Comparison of ENCODE assay signal across 8 cellular contexts in genomic region chr17:63696381-63696961, GRCh38. TPM values are rescaled to one million over a fixed set of nuclear protein-coding genes. Genes with fewer than 3 reads are reported as not detected.
A peak's percentile ranks its signal among the peaks of the same experiment; 100 is the strongest.
DNase-seq lines count a peak whose midpoint lies in the region; ATAC-seq, FAIRE-seq and TF ChIP-seq lines count a peak whose summit lies in the region.

No MANE protein-coding gene starts in this region.

- H3K4me2 ChIP-seq in H1 (ENCODE audit: insufficient read depth in 1 of 2, low read depth in 2 of 2, low read length in 2 of 2): no peak overlapping the region

- H4K91ac ChIP-seq in H1 (replicated peaks; ENCODE audit: insufficient read length, low read length): no peak overlapping the region

- TF ChIP-seq EP300 in H1 (IDR thresholded peaks at IDR 0.05; ENCODE audit: borderline replicate concordance in 1 of 2, low read depth in 2 of 2, low read length in 2 of 2): no peak

- peak; percentile 69 for FAIRE-seq in H1 (lab: Jason Lieb, UNC)

- POLR2A ChIA-PET in CD8-positive, alpha-beta memory T cell (lab: Charles Lee): interaction anchor here (1.0 to 7.5 kb wide), 5 partner anchors 12 to 78 kb away, joined by 5 to 270 read pairs (median 20); partner anchors contain the start of genes CCDC47, DDX42 and MAP3K3
- POLR2A ChIA-PET in HEK293 (lab: Yijun Ruan, JAX) (interaction anchor here (1.2 to 2.0 kb wide), 3 partner anchors 75 to 131 kb away, joined by 4 to 5 read pairs (median 4); partner anchors contain the start of genes CCDC47, FTSJ3, MAP3K3 and PSMC5), H1 (lab: Charles Lee; ENCODE audit: partially characterized antibody) (interaction anchor here (1.3 to 3.2 kb wide), 5 partner anchors 14 to 79 kb away, joined by 3 to 21 read pairs (median 3); partner anchors contain the start of gene MAP3K3)

- peaks cover 16% of the 10 kb centered on the region; the same call in 1 of the 2 replicates for H3K23me2 ChIP-seq in H1 (ENCODE audit: low read depth, low read length)

- peaks cover 44% of the 10 kb centered on the region for H3K4me1 ChIP-seq in CD8-positive, alpha-beta memory T cell (ENCODE audit: insufficient read depth, low read length)
- H3K4me1 ChIP-seq in HEK293 (ENCODE audit: control insufficient read depth, insufficient read depth, low read length) (peaks cover 3% of the 10 kb centered on the region; the same call in 1 of the 2 replicates), H1 (replicated peaks in 1 of 4; ENCODE audit: control insufficient read depth in 3 of 4, insufficient read depth in 4 of 4, low read length in 3 of 4) (peaks cover 1 to 24% (median 14%) of the 10 kb centered on the region in 4 experiments; a peak in 6 of 7 replicates), neutrophil (ENCODE audit: control insufficient read depth in 1 of 2, insufficient read depth in 1 of 2, low read depth in 1 of 2, low read length in 1 of 2) (peaks cover 26 to 32% of the 10 kb centered on the region in 2 experiments), esophagus squamous epithelium (peaks cover 23 to 57% (median 38%) of the 10 kb centered on the region in 3 donors)

- H2AK5ac ChIP-seq in H1 (ENCODE audit: low read depth, low read length): no peak overlapping the region

- intact Hi-C loops in esophagus squamous epithelium (cut with DNase I): no loop called here

- peaks cover 54 to 68% (median 54%) of the 10 kb centered on the region in 3 donors for H3K4me1 Mint-ChIP-seq in CD8-positive, alpha-beta memory T cell
- H3K4me1 Mint-ChIP-seq in T-helper 2 cell treated with Interferon-gamma antibody and Interleukin-4, amounts not matched to agents 5 μg/mL and 100 μg/mL, for 36 hours (ENCODE audit: low read depth): peaks cover 26% of the 10 kb centered on the region

- 71% methylated on average over 9 of the region's 9 CpGs; no CpG with 5 or more reads in 1 of the 2 experiments for WGBS in H1 (ENCODE audit: extremely low coverage in 1 of 2, insufficient coverage in 1 of 2, insufficient read length in 1 of 2, insufficient replicate concordance in 2 of 2, low coverage in 1 of 2, low lambda C conversion rate in 2 of 2, missing lambda C conversion rate in 1 of 2), 2 experiments
- 71 to 85% methylated on average over 1 to 2 of the region's 9 CpGs for WGBS in esophagus squamous epithelium, 2 donors

- no peak overlapping the region for H4K8ac ChIP-seq in H1 (ENCODE audit: extremely low read depth, insufficient read depth, low read length)

- H3K4me3 ChIP-seq in CD8-positive, alpha-beta memory T cell (ENCODE audit: low read length): peak overlapping the region; percentile 95
- no peak overlapping the region for H3K4me3 ChIP-seq in HEK293 (ENCODE audit: low read depth, low read length)
- H3K4me3 ChIP-seq in H1 (ENCODE audit: extremely low read depth in 1 of 4, insufficient read depth in 2 of 4, low read depth in 3 of 4, low read length in 4 of 4): no peak overlapping the region
- H3K4me3 ChIP-seq in neutrophil (ENCODE audit: low read depth in 1 of 2, low read length in 1 of 2): peak overlapping the region; percentile 73 to 98
- no peak overlapping the region for H3K4me3 ChIP-seq in esophagus squamous epithelium

- H2BK5ac ChIP-seq in H1 (ENCODE audit: low read depth, low read length): no peak overlapping the region

- no peaks in the 10 kb centered on the region for H3K79me2 ChIP-seq in H1 (ENCODE audit: control insufficient read depth in 1 of 2, insufficient read depth in 2 of 2, low read length in 2 of 2)

- peak overlapping the region; percentile 28 for H3K27ac ChIP-seq in CD8-positive, alpha-beta memory T cell (ENCODE audit: low read depth, low read length)
- peak overlapping the region; percentile 0; the same call in 1 of the 2 replicates for H3K27ac ChIP-seq in HEK293 (ENCODE audit: extremely low read depth, low read depth, low read length)
- H3K27ac ChIP-seq in H1 (ENCODE audit: low read depth, low read length): no peak overlapping the region
- peak overlapping the region; percentile 100 for H3K27ac ChIP-seq in neutrophil
- peak overlapping the region in 2 of 4 donors; percentile 88 to 91 for H3K27ac ChIP-seq in esophagus squamous epithelium

- TF ChIP-seq RAD21 in H1 (IDR thresholded peaks at IDR 0.05 in 1 of 2, conservative IDR thresholded peaks at IDR 0.05 in 1 of 2; ENCODE audit: low read depth in 2 of 2, low read length in 2 of 2): peak; percentile 52 to 68

- H3K18ac ChIP-seq in H1 (ENCODE audit: extremely low read depth, low read length): no peak overlapping the region

- H2BK15ac ChIP-seq in H1 (ENCODE audit: low read length): no peak overlapping the region

- H3K79me1 ChIP-seq in H1 (ENCODE audit: low read depth, low read length): no peaks in the 10 kb centered on the region

- no peak overlapping the region for H2AFZ ChIP-seq in H1 (ENCODE audit: low read length)

- no peak overlapping the region for H3K14ac ChIP-seq in H1 (ENCODE audit: insufficient read length)

- TF ChIP-seq POLR2A in H1 (IDR thresholded peaks at IDR 0.05; ENCODE audit: control extremely low read depth in 1 of 2, low read depth in 2 of 2, low read length in 2 of 2) (peak in 1 of 2 experiments; percentile 32; a peak in 1 of 3 replicates), esophagus squamous epithelium (IDR thresholded peaks at IDR 0.05) (no peak)

- no peak overlapping the region for H3K23ac ChIP-seq in H1 (ENCODE audit: insufficient read length)

- no peak for ATAC-seq in GM21526 (IDR thresholded peaks at IDR 0.05; ENCODE audit: low FRiP score, unreplicated experiment)

- no peak overlapping the region for H2BK12ac ChIP-seq in H1 (ENCODE audit: low read depth, low read length)

- peaks cover 0 to 3% (median 0%) of the 10 kb centered on the region in 5 donors for H3K9me3 Mint-ChIP-seq in CD8-positive, alpha-beta memory T cell
- H3K9me3 Mint-ChIP-seq in T-helper 2 cell treated with Interferon-gamma antibody and Interleukin-4, amounts not matched to agents 5 μg/mL and 100 μg/mL, for 36 hours: no peaks in the 10 kb centered on the region

- H2BK20ac ChIP-seq in H1 (ENCODE audit: low read length): no peak overlapping the region

- no peaks in the 10 kb centered on the region for H3K9me3 ChIP-seq in CD8-positive, alpha-beta memory T cell (ENCODE audit: low read length)
- H3K9me3 ChIP-seq in HEK293 (ENCODE audit: control insufficient read depth, insufficient read depth, low read depth, low read length): no peaks in the 10 kb centered on the region
- H3K9me3 ChIP-seq in H1 (ENCODE audit: insufficient read depth in 2 of 2, low read depth in 1 of 2, low read length in 1 of 2): no peaks in the 10 kb centered on the region
- H3K9me3 ChIP-seq in neutrophil: no peaks in the 10 kb centered on the region
- no peaks in the 10 kb centered on the region for H3K9me3 ChIP-seq in esophagus squamous epithelium

- H3K27ac Mint-ChIP-seq in CD8-positive, alpha-beta memory T cell: peak overlapping the region; percentile 74 to 99 (median 97)
- H3K27ac Mint-ChIP-seq in T-helper 2 cell treated with Interferon-gamma antibody and Interleukin-4, amounts not matched to agents 5 μg/mL and 100 μg/mL, for 36 hours: peak overlapping the region; percentile 94

- no peak overlapping the region for H4K5ac ChIP-seq in H1 (ENCODE audit: insufficient read length, low read depth, low read length)

- CTCF ChIA-PET in CD8-positive, alpha-beta memory T cell (lab: Charles Lee): interaction anchor here (1.5 to 10.4 kb wide), 5 partner anchors 14 to 270 kb away, joined by 3 to 251 read pairs (median 8); partner anchors contain the start of gene MAP3K3
- CTCF ChIA-PET in HEK293 (lab: Yijun Ruan, JAX): interaction anchor here (0.6 to 3.7 kb wide), 14 partner anchors 9 to 846 kb away, joined by 3 to 27 read pairs (median 3); partner anchors contain the start of gene MAP3K3
- CTCF ChIA-PET in H1 (lab: Charles Lee; ENCODE audit: partially characterized antibody): interaction anchor here (0.6 to 7.3 kb wide), 23 partner anchors 9 to 599 kb away, joined by 3 to 65 read pairs (median 5); no protein-coding TSS in a partner anchor

- H3K4ac ChIP-seq in H1 (replicated peaks; ENCODE audit: insufficient read length, low read depth, low read length): no peak overlapping the region

- TF ChIP-seq CTCF in HEK293 (tag by site-specific recombination; IDR thresholded peaks at IDR 0.05) (peak; percentile 54; the same call in 1 of the 2 replicates), H1 (IDR thresholded peaks at IDR 0.05; ENCODE audit: control extremely low read depth in 1 of 3, insufficient read depth in 1 of 3, low read depth in 1 of 3, low read length in 3 of 3) (peak; percentile 65 to 80 (median 76)), neutrophil (IDR thresholded peaks at IDR 0.05) (peak; percentile 11), esophagus squamous epithelium (IDR thresholded peaks at IDR 0.05) (peak in 3 of 6 experiments; percentile 12 to 30 (median 16))

- no peaks in the 10 kb centered on the region for H3K27me3 ChIP-seq in CD8-positive, alpha-beta memory T cell (ENCODE audit: insufficient read depth, low read length, poor library complexity, severe bottlenecking)
- H3K27me3 ChIP-seq in H1 (replicated peaks in 1 of 4; ENCODE audit: control insufficient read depth in 3 of 4, extremely low read depth in 1 of 4, insufficient read depth in 3 of 4, low read length in 3 of 4) (peaks cover 0 to 5% (median 0%) of the 10 kb centered on the region in 4 experiments; a peak in 3 of 7 replicates), neutrophil (no peaks in the 10 kb centered on the region), esophagus squamous epithelium (peaks cover 0 to 19% (median 0%) of the 10 kb centered on the region in 4 donors)

- peaks cover 0 to 3% of the 10 kb centered on the region in 2 donors for H3K27me3 Mint-ChIP-seq in CD8-positive, alpha-beta memory T cell
- no peaks in the 10 kb centered on the region for H3K27me3 Mint-ChIP-seq in T-helper 2 cell treated with Interferon-gamma antibody and Interleukin-4, amounts not matched to agents 5 μg/mL and 100 μg/mL, for 36 hours (ENCODE audit: low read depth)

- no peak overlapping the region for H3K9ac ChIP-seq in H1 (replicated peaks in 1 of 4; ENCODE audit: extremely low read depth in 1 of 4, low read depth in 3 of 4, low read length in 3 of 4)

- peaks cover 3 to 76% (median 4%) of the 10 kb centered on the region in 3 donors for H3K36me3 Mint-ChIP-seq in CD8-positive, alpha-beta memory T cell
- peaks cover 47% of the 10 kb centered on the region for H3K36me3 Mint-ChIP-seq in T-helper 2 cell treated with Interferon-gamma antibody and Interleukin-4, amounts not matched to agents 5 μg/mL and 100 μg/mL, for 36 hours (ENCODE audit: low read depth)

- H3K36me3 ChIP-seq in CD8-positive, alpha-beta memory T cell (ENCODE audit: insufficient read depth, low read length): peaks cover 29% of the 10 kb centered on the region
- H3K36me3 ChIP-seq in HEK293 (ENCODE audit: control insufficient read depth in 2 of 2, insufficient read depth in 1 of 2, low read length in 2 of 2) (peaks cover 3 to 59% of the 10 kb centered on the region in 2 experiments; a peak in 2 of 3 replicates), H1 (ENCODE audit: control insufficient read depth in 2 of 4, insufficient read depth in 4 of 4, low read length in 3 of 4) (peaks cover 0 to 5% (median under 1%) of the 10 kb centered on the region in 4 experiments; a peak in 2 of 8 replicates), neutrophil (peaks cover 73% of the 10 kb centered on the region), esophagus squamous epithelium (peaks cover 3 to 40% (median 30%) of the 10 kb centered on the region in 3 donors)

- DNase-seq in CD8-positive, alpha-beta memory T cell: peak in 4 of 5 donors; percentile 22 to 62 (median 52)
- DNase-seq in T-helper 2 cell treated with Interferon-gamma antibody and Interleukin-4, amounts not matched to agents 5 μg/mL and 100 μg/mL, for 36 hours (ENCODE audit: low spot score): peak; percentile 19
- DNase-seq in H1 (ENCODE audit: low read depth in 1 of 2, low spot score in 2 of 2): peak in 1 of 2 experiments; percentile 65
- DNase-seq in NCI-H128 (lab: John Stamatoyannopoulos, UW; ENCODE audit: unreplicated experiment): no peak
- DNase-seq in esophagus squamous epithelium (lab: John Stamatoyannopoulos, UW): no peak

- H3K56ac ChIP-seq in H1 (replicated peaks; ENCODE audit: insufficient read length, low read depth, low read length): no peak overlapping the region

- no peak overlapping the region for H2BK120ac ChIP-seq in H1 (replicated peaks; ENCODE audit: low read depth, low read length)

- peak overlapping the region; percentile 98 to 100 (median 98) for H3K4me3 Mint-ChIP-seq in CD8-positive, alpha-beta memory T cell
- peak overlapping the region; percentile 94 for H3K4me3 Mint-ChIP-seq in T-helper 2 cell treated with Interferon-gamma antibody and Interleukin-4, amounts not matched to agents 5 μg/mL and 100 μg/mL, for 36 hours

- peaks cover 3 to 6% of the 10 kb centered on the region in 2 experiments for H4K20me1 ChIP-seq in H1 (replicated peaks in 1 of 2; ENCODE audit: control insufficient read depth in 1 of 2, insufficient read depth in 2 of 2, low read length in 2 of 2)

RNA-seq across cellular contexts. Expression of gene LIMD2, which starts 3.5 kb away (rescaled TPM):
- total RNA-seq in CD8-positive, alpha-beta memory T cell: 100 to 1,000 TPM; 236 to 240 TPM
- polyA plus RNA-seq in CD8-positive, alpha-beta memory T cell: 495 TPM
- total RNA-seq in H1 (2021; fragmentation: NEBNext Ultra II Directional; extraction: Animal tissue kit (Norgen Biotek cat#: 25700)): 77.2 and 78.6 TPM in 2 replicates
- polyA plus RNA-seq in H1 (2011; rRNA removed): 72.0 and 92.0 TPM in 2 replicates
- polyA plus RNA-seq in H1 (2011; cell fraction: cytosol; rRNA removed): 73.5 TPM
- polyA plus RNA-seq in H1 (2011; cell fraction: nucleus; rRNA removed): 230 TPM
- 65.0 to 90.9 TPM (median 81.9 TPM) in 4 replicates for polyA plus RNA-seq in H1 (2012, experiment 1 of 2)
- 60.6 TPM for polyA plus RNA-seq in H1 (2012, experiment 2 of 2)
- 44.6 TPM for polyA plus RNA-seq in H1 (2013, experiment 1 of 2)
- polyA plus RNA-seq in H1 (2013, experiment 2 of 2): 44.8 TPM
- 13.1 and 16.4 TPM in 2 replicates for polyA minus RNA-seq in H1 (2011; rRNA and poly(A)+ RNA removed)
- 36.4 TPM for polyA minus RNA-seq in H1 (2011; cell fraction: cytosol; rRNA and poly(A)+ RNA removed)
- 51.4 TPM for polyA minus RNA-seq in H1 (2011; cell fraction: nucleus; rRNA and poly(A)+ RNA removed)
- total RNA-seq in esophagus squamous epithelium: 1 to 10 TPM; 1.6 to 8.5 (median 4.7) TPM

RNA-seq across cellular contexts. Expression of gene STRADA, which starts 45.1 kb away (rescaled TPM):
- 10 to 100 TPM; 56.7 to 57.2 TPM for total RNA-seq in CD8-positive, alpha-beta memory T cell
- 22.8 TPM for polyA plus RNA-seq in CD8-positive, alpha-beta memory T cell
- total RNA-seq in H1 (2021; fragmentation: NEBNext Ultra II Directional; extraction: Animal tissue kit (Norgen Biotek cat#: 25700)): 27.8 and 35.6 TPM in 2 replicates
- polyA plus RNA-seq in H1 (2011; rRNA removed): 43.3 and 48.7 TPM in 2 replicates
- polyA plus RNA-seq in H1 (2011; cell fraction: cytosol; rRNA removed): 33.3 TPM
- polyA plus RNA-seq in H1 (2011; cell fraction: nucleus; rRNA removed): 59.6 TPM
- polyA plus RNA-seq in H1 (2012, experiment 1 of 2): 33.8 to 42.4 TPM (median 38.8 TPM) in 4 replicates
- 22.4 TPM for polyA plus RNA-seq in H1 (2012, experiment 2 of 2)
- 21.6 TPM for polyA plus RNA-seq in H1 (2013, experiment 1 of 2)
- 20.1 TPM for polyA plus RNA-seq in H1 (2013, experiment 2 of 2)
- polyA minus RNA-seq in H1 (2011; rRNA and poly(A)+ RNA removed): 31.8 and 55.9 TPM in 2 replicates
- polyA minus RNA-seq in H1 (2011; cell fraction: cytosol; rRNA and poly(A)+ RNA removed): 14.4 TPM
- polyA minus RNA-seq in H1 (2011; cell fraction: nucleus; rRNA and poly(A)+ RNA removed): 33.4 TPM
- 10 to 100 TPM in 3 of 4 donors, 1 to 10 TPM in 1; 9.2 to 25.4 (median 18.6) TPM for total RNA-seq in esophagus squamous epithelium

Comparison
In these comparisons a context has a peak if more than half of its experiments do, and no peak if none do; other contexts are left out.
1. DNase-seq: peak in CD8-positive, alpha-beta memory T cell (4 of 5) and T-helper 2 cell treated with Interferon-gamma antibody and Interleukin-4, amounts not matched to agents 5 μg/mL and 100 μg/mL, for 36 hours (single experiment); none in NCI-H128 (single experiment) and esophagus squamous epithelium (single experiment).
2. H3K4me3 ChIP-seq: peak in CD8-positive, alpha-beta memory T cell (single experiment) and neutrophil (2 of 2); none in HEK293 (single experiment), H1 (0 of 4) and esophagus squamous epithelium (0 of 4).